1 cellular context compared by ENCODE assay signal in the genomic region with DNA sequence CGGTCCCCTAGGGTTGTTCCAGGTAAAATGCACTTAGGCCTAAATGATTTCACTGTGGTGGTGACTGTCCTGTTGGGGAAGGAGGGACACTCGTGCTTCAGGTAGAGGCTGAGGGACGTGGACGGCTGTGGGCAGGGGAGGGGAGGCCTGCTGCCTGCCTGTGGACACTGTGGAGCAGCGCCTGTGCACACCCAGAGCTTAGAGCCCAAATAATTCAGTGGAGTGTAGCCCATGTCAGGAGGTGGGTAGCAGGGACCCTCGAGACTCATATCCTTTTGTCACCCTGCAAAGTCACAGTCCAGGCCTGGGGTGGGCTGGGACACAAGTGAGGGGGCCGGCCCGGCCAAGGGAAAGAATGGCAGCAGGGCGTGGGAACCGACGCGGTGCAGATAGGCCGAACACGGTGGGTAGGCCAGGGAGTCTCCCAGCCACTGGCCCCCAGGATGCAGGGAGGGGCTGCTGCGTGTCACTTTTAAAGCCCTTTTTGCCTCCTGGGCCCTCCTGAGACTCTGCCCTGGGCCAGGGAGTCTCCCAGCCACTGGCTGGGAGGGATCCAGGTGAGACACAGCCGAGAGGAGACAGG.
TF ChIP-seq lines count a peak whose summit lies in the region.

No MANE protein-coding gene starts in this region.

TF ChIP-seq in HepG2, 621 proteins besides CTCF, POLR2A, EP300 and RAD21 (continued from another document):
- no peak for TF ChIP-seq ZNF800 (CRISPR knock-in tag; IDR thresholded peaks at IDR 0.05)
- TF ChIP-seq ZNF589 (CRISPR knock-in tag; conservative IDR thresholded peaks at IDR 0.05): no peak
- TF ChIP-seq ZNF335 (CRISPR knock-in tag; IDR thresholded peaks at IDR 0.05): no peak
- TF ChIP-seq ZFX (CRISPR knock-in tag; IDR thresholded peaks at IDR 0.05; ENCODE audit: low read depth): peak; percentile 57
- TF ChIP-seq ZBTB25 (CRISPR knock-in tag; IDR thresholded peaks at IDR 0.05): no peak
- TF ChIP-seq ZNF687 (CRISPR knock-in tag; IDR thresholded peaks at IDR 0.05): peak; percentile 30; the same call in 1 of the 2 replicates
- no peak for TF ChIP-seq EED (CRISPR knock-in tag; IDR thresholded peaks at IDR 0.05)
- no peak for TF ChIP-seq ZC3H4 (CRISPR knock-in tag; IDR thresholded peaks at IDR 0.05; ENCODE audit: borderline replicate concordance)
